ENCODE assay signal across 4 cellular contexts in genomic region chr4:54243541-54243940, GRCh38. TPM values are rescaled to one million over a fixed set of nuclear protein-coding genes. Genes with fewer than 3 reads are reported as not detected.
"Had no signal": no experiment of that assay in that cellular context is flagged by ENCODE, and none has a peak within 500 bp of the region (broad histone marks: within the 10 kb centered on the region; RNA-seq: fewer than 3 reads in every experiment).

No MANE protein-coding gene starts in this region.

RNA-seq across cellular contexts. Expression of gene PDGFRA, which starts 14.4 kb away (rescaled TPM):
- total RNA-seq: activated naive CD4-positive, alpha-beta T cell treated with anti-CD3 and anti-CD28 coated beads for 36 hours; activated naive CD8-positive, alpha-beta T cell treated with anti-CD3 and anti-CD28 coated beads for 36 hours; activated naive CD8-positive, alpha-beta T cell treated with anti-CD3 and anti-CD28 coated beads, Interleukin-2, amount 10 ng/mL, durations not matched to agents 7 days and 5 days; activated T-helper 2 cell treated with anti-CD3 and anti-CD28 coated beads, Interferon-gamma antibody, Interleukin-2, Interleukin-4, amounts not matched to agents 10 μg/mL and 5 μg/mL and 100 μg/mL, durations not matched to agents 14 hours and 24 hours and 36 hours had no signal
